In the genomic region with DNA sequence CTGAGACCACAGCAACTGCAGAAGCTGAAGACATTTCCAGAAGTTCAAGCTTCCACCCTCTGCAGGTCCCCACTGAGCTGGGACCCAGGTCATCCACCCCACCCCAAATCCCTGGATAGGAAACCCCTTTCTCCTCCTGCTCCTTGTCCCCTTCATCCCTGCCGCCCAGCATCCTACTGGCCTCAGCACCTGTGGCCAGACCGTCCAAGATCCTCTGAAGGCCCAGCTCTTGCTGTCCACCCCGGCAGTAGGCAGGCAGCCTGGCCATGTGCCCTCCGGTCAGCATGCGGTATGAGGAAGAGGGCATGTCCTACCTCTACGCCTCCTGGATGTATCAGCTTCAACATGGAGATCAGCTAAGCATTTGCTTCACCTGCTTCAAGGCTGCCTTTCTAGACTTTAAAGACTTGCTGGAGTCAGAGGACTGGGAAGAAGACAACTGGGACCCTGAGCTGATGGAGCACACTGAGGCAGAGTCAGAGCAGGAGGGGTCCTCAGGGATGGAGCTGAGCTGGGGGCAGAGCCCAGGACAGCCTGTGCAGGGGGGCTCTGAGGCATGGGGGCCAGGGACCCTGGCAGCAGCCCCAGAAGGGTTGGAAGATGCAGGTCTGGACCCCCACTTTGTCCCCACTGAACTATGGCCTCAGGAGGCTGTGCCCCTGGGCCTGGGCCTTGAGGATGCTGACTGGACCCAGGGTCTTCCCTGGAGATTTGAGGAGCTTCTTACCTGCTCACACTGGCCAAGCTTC, we compare ENCODE assay signal across 24 cellular contexts. TPM values are rescaled to one million over a fixed set of nuclear protein-coding genes. Genes with fewer than 3 reads are reported as not detected.
DNase-seq lines count a peak whose midpoint lies in the region; ATAC-seq and TF ChIP-seq lines count a peak whose summit lies in the region.
"Had no signal": no experiment of that assay in that cellular context is flagged by ENCODE, and none has a peak within 500 bp of the region (broad histone marks: within the 10 kb centered on the region; RNA-seq: fewer than 3 reads in every experiment).

No MANE protein-coding gene starts in this region.

- H3K4me1 ChIP-seq in right lobe of liver (no peaks in the 10 kb centered on the region), upper lobe of right lung (no peaks in the 10 kb centered on the region), mucosa of descending colon (ENCODE audit: low read depth) (peaks cover 3% of the 10 kb centered on the region)

- TF ChIP-seq CTCF in right lobe of liver (IDR thresholded peaks at IDR 0.05), result no peak
- no peak for TF ChIP-seq CTCF in upper lobe of right lung (IDR thresholded peaks at IDR 0.05)
- no peak for TF ChIP-seq CTCF in mucosa of descending colon (IDR thresholded peaks at IDR 0.05)

- ATAC-seq in activated CD8-positive, alpha-beta memory T cell treated with anti-CD3 and anti-CD28 coated beads, Interleukin-2, amount 10 ng/mL, durations not matched to agents 7 days and 5 days, result peak; percentile 9
- ATAC-seq in right lobe of liver (peak in 3 of 4 donors; percentile 10 to 26 (median 25)), upper lobe of right lung (peak; percentile 38), HG02588 (IDR thresholded peaks at IDR 0.05; ENCODE audit: unreplicated experiment) (no peak), mucosa of descending colon (no peak)
- ATAC-seq: GM12878, HCT116 had no signal

- H3K9me3 Mint-ChIP-seq in activated CD8-positive, alpha-beta memory T cell treated with anti-CD3 and anti-CD28 coated beads, Interleukin-2, amount 10 ng/mL, durations not matched to agents 7 days and 5 days (ENCODE audit: low read depth), result no peaks in the 10 kb centered on the region
- H3K9me3 Mint-ChIP-seq in activated T-helper 1 cell treated with anti-CD3 and anti-CD28 coated beads, Interleukin-12 subunit alpha, Interleukin-12 subunit beta, Interleukin-2, Interleukin-4 antibody, amounts not matched to agents 30 ng/mL and 10 ng/mL and 1 ng/mL, durations not matched to agents 14 hours and 24 hours and 36 hours, result no peaks in the 10 kb centered on the region
- H3K9me3 Mint-ChIP-seq: CD4-positive, CD25-positive, alpha-beta regulatory T cell had no signal

- no peak overlapping the region for H3K4me3 ChIP-seq in right lobe of liver
- H3K4me3 ChIP-seq in upper lobe of right lung, result no peak overlapping the region
- no peak overlapping the region for H3K4me3 ChIP-seq in mucosa of descending colon
- H3K4me3 ChIP-seq: GM12878, GM23248 had no signal

- no peaks in the 10 kb centered on the region for H3K9me3 ChIP-seq in right lobe of liver
- no peaks in the 10 kb centered on the region for H3K9me3 ChIP-seq in upper lobe of right lung
- H3K9me3 ChIP-seq in mucosa of descending colon, result no peaks in the 10 kb centered on the region
- H3K9me3 ChIP-seq: BE2C had no signal

- H3K27ac Mint-ChIP-seq in activated CD8-positive, alpha-beta memory T cell treated with anti-CD3 and anti-CD28 coated beads, Interleukin-2, amount 10 ng/mL, durations not matched to agents 7 days and 5 days, result no peak overlapping the region
- peak overlapping the region; percentile 34 for H3K27ac Mint-ChIP-seq in activated T-helper 1 cell treated with anti-CD3 and anti-CD28 coated beads, Interleukin-12 subunit alpha, Interleukin-12 subunit beta, Interleukin-2, Interleukin-4 antibody, amounts not matched to agents 30 ng/mL and 10 ng/mL and 1 ng/mL, durations not matched to agents 14 hours and 24 hours and 36 hours
- H3K27ac Mint-ChIP-seq: CD4-positive, CD25-positive, alpha-beta regulatory T cell had no signal

- WGBS in right lobe of liver (ENCODE audit: insufficient coverage, low coverage, low lambda C conversion rate, missing lambda C conversion rate), result 97% methylated on average over 6 of the region's 6 CpGs

- DNase-seq in activated CD8-positive, alpha-beta memory T cell treated with anti-CD3 and anti-CD28 coated beads, Interleukin-2, amount 10 ng/mL, durations not matched to agents 7 days and 5 days, result no peak
- no peak for DNase-seq in activated CD8-positive, alpha-beta memory T cell treated with anti-CD3 and anti-CD28 coated beads, Interleukin-2, amount 50 U/mL, for 48 hours
- DNase-seq in activated T-helper 1 cell treated with anti-CD3 and anti-CD28 coated beads, Interleukin-12 subunit alpha, Interleukin-12 subunit beta, Interleukin-2, Interleukin-4 antibody, amounts not matched to agents 30 ng/mL and 10 ng/mL and 1 ng/mL, durations not matched to agents 14 hours and 24 hours and 36 hours (ENCODE audit: low spot score), result no peak
- no peak for DNase-seq in right lobe of liver
- no peak for DNase-seq in upper lobe of right lung
- DNase-seq in medulla oblongata (ENCODE audit: extremely low spot score), result no peak
- no peak for DNase-seq in mucosa of descending colon
- DNase-seq: BE2C; CD4-positive, CD25-positive, alpha-beta regulatory T cell; COR-L47; EL; GM23248; NCI-H1092 treated with DMSO at 0.1 percent for 48 hours; NCI-H146; NCI-H2081 treated with DMSO at 0.1 percent for 48 hours; NCI-H446 treated with DMSO at 0.1 percent for 48 hours; NCI-H748 treated with DMSO at 0.1 percent for 48 hours; OCI-M1; SHP77 had no signal

- TF ChIP-seq POLR2A in right lobe of liver (IDR thresholded peaks at IDR 0.05), result no peak

- CTCF ChIA-PET in activated CD8-positive, alpha-beta memory T cell treated with anti-CD3 and anti-CD28 coated beads, Interleukin-2, amount 10 ng/mL, durations not matched to agents 7 days and 5 days (lab: Charles Lee), result interaction anchor here (1.3 kb wide), 1 partner anchor 9 kb away, joined by 4 read pairs; no protein-coding TSS in a partner anchor

- intact Hi-C loops in activated T-helper 1 cell treated with anti-CD3 and anti-CD28 coated beads, Interleukin-12 subunit alpha, Interleukin-12 subunit beta, Interleukin-2, Interleukin-4 antibody, amounts not matched to agents 30 ng/mL and 10 ng/mL and 1 ng/mL, durations not matched to agents 14 hours and 24 hours and 36 hours (cut with micrococcal nuclease), result no loop called here
- intact Hi-C loops in right lobe of liver (cut with DNase I) (no loop called here), upper lobe of right lung (cut with DNase I) (no loop called here), mucosa of descending colon (cut with DNase I, micrococcal nuclease) (no loop called here)

- H3K36me3 ChIP-seq in right lobe of liver (no peaks in the 10 kb centered on the region), upper lobe of right lung (no peaks in the 10 kb centered on the region), mucosa of descending colon (ENCODE audit: low read depth) (no peaks in the 10 kb centered on the region)
- H3K36me3 ChIP-seq: BE2C had no signal

- H3K4me3 Mint-ChIP-seq in activated CD8-positive, alpha-beta memory T cell treated with anti-CD3 and anti-CD28 coated beads, Interleukin-2, amount 10 ng/mL, durations not matched to agents 7 days and 5 days, result no peak overlapping the region
- no peak overlapping the region for H3K4me3 Mint-ChIP-seq in activated T-helper 1 cell treated with anti-CD3 and anti-CD28 coated beads, Interleukin-12 subunit alpha, Interleukin-12 subunit beta, Interleukin-2, Interleukin-4 antibody, amounts not matched to agents 30 ng/mL and 10 ng/mL and 1 ng/mL, durations not matched to agents 14 hours and 24 hours and 36 hours

- H3K27me3 ChIP-seq in right lobe of liver (no peaks in the 10 kb centered on the region), upper lobe of right lung (peaks cover 5% of the 10 kb centered on the region)
- H3K27me3 ChIP-seq: BE2C had no signal

- H3K27ac ChIP-seq in right lobe of liver (no peak overlapping the region), upper lobe of right lung (no peak overlapping the region)
- H3K27ac ChIP-seq: GM23248 had no signal

- H3K36me3 Mint-ChIP-seq in activated CD8-positive, alpha-beta memory T cell treated with anti-CD3 and anti-CD28 coated beads, Interleukin-2, amount 10 ng/mL, durations not matched to agents 7 days and 5 days, result no peaks in the 10 kb centered on the region
- H3K36me3 Mint-ChIP-seq in activated T-helper 1 cell treated with anti-CD3 and anti-CD28 coated beads, Interleukin-12 subunit alpha, Interleukin-12 subunit beta, Interleukin-2, Interleukin-4 antibody, amounts not matched to agents 30 ng/mL and 10 ng/mL and 1 ng/mL, durations not matched to agents 14 hours and 24 hours and 36 hours (ENCODE audit: low read depth), result no peaks in the 10 kb centered on the region
- H3K36me3 Mint-ChIP-seq: CD4-positive, CD25-positive, alpha-beta regulatory T cell had no signal

- peaks cover 7% of the 10 kb centered on the region for H3K4me1 Mint-ChIP-seq in activated CD8-positive, alpha-beta memory T cell treated with anti-CD3 and anti-CD28 coated beads, Interleukin-2, amount 10 ng/mL, durations not matched to agents 7 days and 5 days
- peaks cover 15% of the 10 kb centered on the region for H3K4me1 Mint-ChIP-seq in activated T-helper 1 cell treated with anti-CD3 and anti-CD28 coated beads, Interleukin-12 subunit alpha, Interleukin-12 subunit beta, Interleukin-2, Interleukin-4 antibody, amounts not matched to agents 30 ng/mL and 10 ng/mL and 1 ng/mL, durations not matched to agents 14 hours and 24 hours and 36 hours (ENCODE audit: low read depth)

- peaks cover 18% of the 10 kb centered on the region for H3K27me3 Mint-ChIP-seq in activated CD8-positive, alpha-beta memory T cell treated with anti-CD3 and anti-CD28 coated beads, Interleukin-2, amount 10 ng/mL, durations not matched to agents 7 days and 5 days
- H3K27me3 Mint-ChIP-seq in activated T-helper 1 cell treated with anti-CD3 and anti-CD28 coated beads, Interleukin-12 subunit alpha, Interleukin-12 subunit beta, Interleukin-2, Interleukin-4 antibody, amounts not matched to agents 30 ng/mL and 10 ng/mL and 1 ng/mL, durations not matched to agents 14 hours and 24 hours and 36 hours (ENCODE audit: insufficient read depth), result peaks cover 11% of the 10 kb centered on the region

RNA-seq across cellular contexts. Expression of a gene that starts 3.0 kb away (rescaled TPM):
- under 1 TPM in 1 of 2 experiments, not detected in 1; 0.15 TPM for total RNA-seq in activated CD8-positive, alpha-beta memory T cell treated with anti-CD3 and anti-CD28 coated beads, Interleukin-2, amount 10 ng/mL, durations not matched to agents 7 days and 5 days
- 0.10 TPM in 1 of 2 replicates, not detected in the other for total RNA-seq in activated T-helper 1 cell treated with anti-CD3 and anti-CD28 coated beads, Interleukin-12 subunit alpha, Interleukin-12 subunit beta, Interleukin-2, Interleukin-4 antibody, amounts not matched to agents 30 ng/mL and 10 ng/mL and 1 ng/mL, durations not matched to agents 14 hours and 24 hours and 36 hours
- total RNA-seq in right lobe of liver (not detected), upper lobe of right lung (not detected), mucosa of descending colon (not detected)
- total RNA-seq: A172; CD4-positive, CD25-positive, alpha-beta regulatory T cell; GM23248 had no signal

RNA-seq across cellular contexts. Expression of a gene that starts 9.5 kb away (rescaled TPM):
- under 1 TPM in 1 of 2 experiments, not detected in 1; 0.16 TPM for total RNA-seq in activated CD8-positive, alpha-beta memory T cell treated with anti-CD3 and anti-CD28 coated beads, Interleukin-2, amount 10 ng/mL, durations not matched to agents 7 days and 5 days
- total RNA-seq in activated T-helper 1 cell treated with anti-CD3 and anti-CD28 coated beads, Interleukin-12 subunit alpha, Interleukin-12 subunit beta, Interleukin-2, Interleukin-4 antibody, amounts not matched to agents 30 ng/mL and 10 ng/mL and 1 ng/mL, durations not matched to agents 14 hours and 24 hours and 36 hours, result 0.20 TPM in 1 of 2 replicates, not detected in the other
- not detected for total RNA-seq in right lobe of liver
- not detected for total RNA-seq in upper lobe of right lung
- total RNA-seq in mucosa of descending colon, result not detected
- total RNA-seq: A172; CD4-positive, CD25-positive, alpha-beta regulatory T cell; GM23248; RPMI7951 had no signal

RNA-seq across cellular contexts. Expression of a gene that starts 28.5 kb away (rescaled TPM):
- total RNA-seq in activated CD8-positive, alpha-beta memory T cell treated with anti-CD3 and anti-CD28 coated beads, Interleukin-2, amount 10 ng/mL, durations not matched to agents 7 days and 5 days, result 1 to 10 TPM in 1 of 2 experiments, under 1 TPM in 1; 0.68 to 2.7 TPM
- 3.3 and 4.2 TPM in 2 replicates for total RNA-seq in activated T-helper 1 cell treated with anti-CD3 and anti-CD28 coated beads, Interleukin-12 subunit alpha, Interleukin-12 subunit beta, Interleukin-2, Interleukin-4 antibody, amounts not matched to agents 30 ng/mL and 10 ng/mL and 1 ng/mL, durations not matched to agents 14 hours and 24 hours and 36 hours
- total RNA-seq in right lobe of liver, result 1 to 10 TPM; 3.9 to 7.4 (median 5.8) TPM
- total RNA-seq in upper lobe of right lung, result 26.4 TPM
- total RNA-seq in mucosa of descending colon, result 100 to 1,000 TPM; 127 to 268 (median 213) TPM
- total RNA-seq: GM12878 had no signal

RNA-seq across cellular contexts. Expression of a gene that starts 44.7 kb away (rescaled TPM):
- 100 to 1,000 TPM; 307 to 417 TPM for total RNA-seq in activated CD8-positive, alpha-beta memory T cell treated with anti-CD3 and anti-CD28 coated beads, Interleukin-2, amount 10 ng/mL, durations not matched to agents 7 days and 5 days
- 454 and 455 TPM in 2 replicates for total RNA-seq in activated T-helper 1 cell treated with anti-CD3 and anti-CD28 coated beads, Interleukin-12 subunit alpha, Interleukin-12 subunit beta, Interleukin-2, Interleukin-4 antibody, amounts not matched to agents 30 ng/mL and 10 ng/mL and 1 ng/mL, durations not matched to agents 14 hours and 24 hours and 36 hours
- total RNA-seq in right lobe of liver (1 to 10 TPM in 4 of 6 experiments, under 1 TPM in 2; 0.31 to 3.2 (median 1.3) TPM), upper lobe of right lung (7.2 TPM), mucosa of descending colon (10 to 100 TPM in 2 of 3 donors, 1 to 10 TPM in 1; 10.0 to 12.8 (median 12.3) TPM)
- total RNA-seq: A172, RPMI7951 had no signal

RNA-seq across cellular contexts. Expression of a gene that starts 56.1 kb away (rescaled TPM):
- 10 to 100 TPM; 50.5 to 72.5 TPM for total RNA-seq in activated CD8-positive, alpha-beta memory T cell treated with anti-CD3 and anti-CD28 coated beads, Interleukin-2, amount 10 ng/mL, durations not matched to agents 7 days and 5 days
- total RNA-seq in activated T-helper 1 cell treated with anti-CD3 and anti-CD28 coated beads, Interleukin-12 subunit alpha, Interleukin-12 subunit beta, Interleukin-2, Interleukin-4 antibody, amounts not matched to agents 30 ng/mL and 10 ng/mL and 1 ng/mL, durations not matched to agents 14 hours and 24 hours and 36 hours, result 30.5 and 33.0 TPM in 2 replicates
- 10 to 100 TPM in 5 of 6 experiments, 1 to 10 TPM in 1; 9.6 to 30.4 (median 20.2) TPM for total RNA-seq in right lobe of liver
- 49.1 TPM for total RNA-seq in upper lobe of right lung
- total RNA-seq in mucosa of descending colon, result 10 to 100 TPM; 25.3 to 54.6 (median 42.1) TPM

Comparison
In these comparisons a context has a peak if more than half of its experiments do, and no peak if none do; other contexts are left out.
1. ATAC-seq: peak in activated CD8-positive, alpha-beta memory T cell treated with anti-CD3 and anti-CD28 coated beads, Interleukin-2, amount 10 ng/mL, durations not matched to agents 7 days and 5 days (single experiment), right lobe of liver (3 of 4) and upper lobe of right lung (single experiment); none in HG02588 (single experiment) and mucosa of descending colon (single experiment).